20 cellular contexts compared by ENCODE assay signal in the genomic region with DNA sequence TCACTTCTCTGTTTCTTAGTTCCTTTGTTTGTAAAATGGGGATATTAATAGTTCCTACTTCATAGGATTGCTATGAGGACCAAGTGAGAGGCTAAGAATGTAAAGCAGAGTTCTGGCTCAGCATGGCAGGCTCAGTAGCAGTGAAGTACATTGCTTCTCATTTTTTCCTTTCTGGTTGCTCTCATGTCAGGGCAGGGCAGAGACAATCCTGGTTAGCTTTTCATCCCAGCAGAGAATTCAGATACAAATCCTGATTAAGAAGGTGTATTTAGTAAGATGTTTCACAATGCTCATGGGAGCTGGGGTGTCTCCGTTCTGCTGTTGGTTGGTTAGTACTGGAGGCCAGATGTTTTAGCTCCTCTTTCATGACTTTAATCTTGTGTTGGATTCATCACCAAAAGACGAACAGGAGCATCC. TPM values are rescaled to one million over a fixed set of nuclear protein-coding genes. Genes with fewer than 3 reads are reported as not detected.
DNase-seq lines count a peak whose midpoint lies in the region; ATAC-seq and TF ChIP-seq lines count a peak whose summit lies in the region.
"Had no signal": no experiment of that assay in that cellular context is flagged by ENCODE, and none has a peak within 500 bp of the region (broad histone marks: within the 10 kb centered on the region; RNA-seq: fewer than 3 reads in every experiment).

No MANE protein-coding gene starts in this region.

- TF ChIP-seq CTCF in KMS-11 (conservative IDR thresholded peaks at IDR 0.05; ENCODE audit: low read depth, low read length) (no peak), fibroblast of mammary gland (conservative IDR thresholded peaks at IDR 0.05; ENCODE audit: control insufficient read depth, insufficient read depth, low read depth, low read length) (no peak), osteoblast (IDR thresholded peaks at IDR 0.05; ENCODE audit: extremely low read depth, low read depth, low read length) (no peak)

- H3K27me3 ChIP-seq in KMS-11 (ENCODE audit: insufficient read depth, low read depth) = no peaks in the 10 kb centered on the region
- no peaks in the 10 kb centered on the region for H3K27me3 ChIP-seq in osteoblast (ENCODE audit: insufficient read depth, low read length)
- H3K27me3 ChIP-seq: tibial artery had no signal

- H2AFZ ChIP-seq in KMS-11 (ENCODE audit: low read depth) (no peak overlapping the region), osteoblast (ENCODE audit: low read length) (no peak overlapping the region)
- H2AFZ ChIP-seq: parathyroid adenoma had no signal

- H4K20me1 ChIP-seq in KMS-11 (ENCODE audit: insufficient read depth) (no peaks in the 10 kb centered on the region), osteoblast (ENCODE audit: insufficient read depth, low read length) (peaks cover 25% of the 10 kb centered on the region)

- H3K36me3 ChIP-seq in KMS-11 (ENCODE audit: insufficient read depth) (no peaks in the 10 kb centered on the region), osteoblast (ENCODE audit: insufficient read depth, low read length) (no peaks in the 10 kb centered on the region)
- H3K36me3 ChIP-seq: tibial artery had no signal

- H3K79me2 ChIP-seq in KMS-11 (ENCODE audit: insufficient read depth, low read depth) (no peaks in the 10 kb centered on the region), osteoblast (ENCODE audit: insufficient read depth, low read length) (peaks cover 80% of the 10 kb centered on the region)

- no peak overlapping the region for H3K27ac ChIP-seq in KMS-11
- no peak overlapping the region for H3K27ac ChIP-seq in osteoblast (ENCODE audit: low read depth, low read length)
- H3K27ac ChIP-seq: coronary artery, parathyroid adenoma, tibial artery had no signal

- H3K4me3 ChIP-seq in KMS-11 (IDR thresholded peaks at IDR 0.05; ENCODE audit: insufficient read depth, low read depth, low read length) (no peak overlapping the region), fibroblast of mammary gland (ENCODE audit: control insufficient read depth, low read depth, low read length) (no peak overlapping the region), osteoblast (ENCODE audit: insufficient read depth, low read length) (no peak overlapping the region)
- H3K4me3 ChIP-seq: coronary artery, tibial artery had no signal

- DNase-seq in EH (ENCODE audit: low read depth) (peak; percentile 50), fibroblast of mammary gland (ENCODE audit: low read depth) (peak; percentile 81), osteoblast (ENCODE audit: insufficient read length, low spot score, missing footprints) (peak; percentile 81), NCI-H1694 treated with DMSO at 0.1 percent for 48 hours (lab: John Stamatoyannopoulos, UW) (no peak)
- no peak for DNase-seq in activated CD4-positive, alpha-beta T cell treated with anti-CD3 and anti-CD28 coated beads, Interleukin-2, amount 50 U/mL, for 48 hours
- DNase-seq in activated naive CD4-positive, alpha-beta T cell (lab: John Stamatoyannopoulos, UW) = no peak
- DNase-seq: activated CD4-positive, CD25-positive, alpha-beta regulatory T cell treated with anti-CD3 and anti-CD28 coated beads, Interleukin-2, amount 50 U/mL, for 72 hours; CD8-positive, alpha-beta memory T cell; DMS79; foreskin melanocyte; Karpas-422; natural killer cell; stimulated activated CD4-positive, alpha-beta T cell treated with anti-CD3 and anti-CD28 coated beads, Interleukin-2, amount 100 ng/mL, for 24 hours; stimulated activated naive CD4-positive, alpha-beta T cell treated with Interleukin-2 at 50 U/mL for 16 hours; tibial artery had no signal

- H3K4me1 ChIP-seq in KMS-11 (ENCODE audit: low read depth, poor library complexity, severe bottlenecking) = peaks cover 25% of the 10 kb centered on the region
- peaks cover 33% of the 10 kb centered on the region for H3K4me1 ChIP-seq in osteoblast (ENCODE audit: insufficient read depth, low read length)

- H3K4me2 ChIP-seq in KMS-11 = peak overlapping the region; percentile 48; the same call in 1 of the 2 replicates
- H3K4me2 ChIP-seq in osteoblast (ENCODE audit: insufficient read depth, low read length) = no peak overlapping the region

- H3K9ac ChIP-seq in KMS-11 = no peak overlapping the region
- H3K9ac ChIP-seq: parathyroid adenoma had no signal

- no peak for ATAC-seq in GM18517 (IDR thresholded peaks at IDR 0.05; ENCODE audit: unreplicated experiment)
- ATAC-seq: activated naive CD4-positive, alpha-beta T cell treated with anti-CD3 and anti-CD28 coated beads, Interleukin-2, amount 50 U/mL, for 72 hours; natural killer cell had no signal

- no peaks in the 10 kb centered on the region for H3K9me3 ChIP-seq in osteoblast (ENCODE audit: low read depth, low read length)

RNA-seq across cellular contexts. Expression of a gene that starts 42.9 kb away (rescaled TPM):
- total RNA-seq in osteoblast = 23.5 and 34.2 TPM in 2 replicates

Comparison
In these comparisons a context has a peak if more than half of its experiments do, and no peak if none do; other contexts are left out.
1. DNase-seq: peak in EH (single experiment), fibroblast of mammary gland (single experiment) and osteoblast (single experiment); none in activated CD4-positive, alpha-beta T cell treated with anti-CD3 and anti-CD28 coated beads, Interleukin-2, amount 50 U/mL, for 48 hours (0 of 2), NCI-H1694 treated with DMSO at 0.1 percent for 48 hours (single experiment) and activated naive CD4-positive, alpha-beta T cell (0 of 4).